In genomic region chr9:131606896-131607567, GRCh38 we compare ENCODE assay signal across 13 cellular contexts.
A peak's percentile ranks its signal among the peaks of the same experiment; 100 is the strongest.
DNase-seq lines count a peak whose midpoint lies in the region; ATAC-seq, FAIRE-seq and TF ChIP-seq lines count a peak whose summit lies in the region.
"Had no signal": no experiment of that assay in that cellular context is flagged by ENCODE, and none has a peak within 500 bp of the region (broad histone marks: within the 10 kb centered on the region; RNA-seq: fewer than 3 reads in every experiment).

No MANE protein-coding gene starts in this region.

- peak overlapping the region; percentile 93 for H2AK5ac ChIP-seq in IMR-90 (ENCODE audit: low read depth, low read length)
- H2AK5ac ChIP-seq in H1 (ENCODE audit: low read depth, low read length), result peak overlapping the region; percentile 68

- H2AFZ ChIP-seq in IMR-90 (replicated peaks; ENCODE audit: low read length, poor library complexity) (peak overlapping the region; percentile 7), H1 (ENCODE audit: low read length) (no peak overlapping the region)

- peaks cover 68% of the 10 kb centered on the region for H3K36me3 ChIP-seq in CD4-positive, alpha-beta memory T cell (ENCODE audit: insufficient read depth, low read length)
- H3K36me3 ChIP-seq in IMR-90 (ENCODE audit: control insufficient read depth, insufficient read depth, low read length), result peaks cover 1% of the 10 kb centered on the region
- H3K36me3 ChIP-seq in H1 (ENCODE audit: control insufficient read depth in 2 of 4, insufficient read depth in 4 of 4, low read length in 3 of 4), result no peaks in the 10 kb centered on the region

- H3K9me3 Mint-ChIP-seq in CD4-positive, alpha-beta memory T cell, result peaks cover 0 to 2% (median 0%) of the 10 kb centered on the region in 8 donors
- no peaks in the 10 kb centered on the region for H3K9me3 Mint-ChIP-seq in osteocyte (ENCODE audit: unreplicated experiment)

- no peaks in the 10 kb centered on the region for H3K79me2 ChIP-seq in H1 (ENCODE audit: control insufficient read depth in 1 of 2, insufficient read depth in 2 of 2, low read length in 2 of 2)

- peak overlapping the region in 5 of 7 donors; percentile 9 to 70 (median 24) for H3K27ac Mint-ChIP-seq in CD4-positive, alpha-beta memory T cell
- peak overlapping the region; percentile 90 for H3K27ac Mint-ChIP-seq in osteocyte (ENCODE audit: unreplicated experiment)

- H4K5ac ChIP-seq in IMR-90 (ENCODE audit: low read depth, low read length) (0 out of 2 replicates have a peak overlapping the region, but pooled peaks have one; percentile 9), H1 (ENCODE audit: insufficient read length, low read depth, low read length) (no peak overlapping the region)

- CTCF ChIA-PET in CD4-positive, alpha-beta memory T cell (lab: Charles Lee; ENCODE audit: partially characterized antibody), result interaction anchor here (0.7 kb wide), 1 partner anchor 133 kb away, joined by 3 read pairs; the partner anchor contains the start of gene RAPGEF1
- CTCF ChIA-PET in IMR-90 (lab: Yijun Ruan, JAX) (interaction anchor here (1.7 kb wide), 1 partner anchor 133 kb away, joined by 5 read pairs; the partner anchor contains the start of gene RAPGEF1), H1 (lab: Charles Lee; ENCODE audit: partially characterized antibody) (interaction anchor here (0.6 to 1.7 kb wide), 10 partner anchors 13 to 430 kb away, joined by 3 to 9 read pairs (median 3); no protein-coding TSS in a partner anchor)

- H4K91ac ChIP-seq in IMR-90 (ENCODE audit: insufficient read depth, low read depth, low read length), result peak overlapping the region; percentile 96; the same call in 1 of the 2 replicates
- no peak overlapping the region for H4K91ac ChIP-seq in H1 (replicated peaks; ENCODE audit: insufficient read length, low read length)

- peak overlapping the region; percentile 95; the same call in 1 of the 2 replicates for H2BK12ac ChIP-seq in H1 (ENCODE audit: low read depth, low read length)

- H3K23ac ChIP-seq in IMR-90 (ENCODE audit: low read depth, low read length) (peak overlapping the region; percentile 20; the same call in 1 of the 2 replicates), H1 (ENCODE audit: insufficient read length) (no peak overlapping the region)

- no peaks in the 10 kb centered on the region for H3K27me3 Mint-ChIP-seq in CD4-positive, alpha-beta memory T cell
- no peaks in the 10 kb centered on the region for H3K27me3 Mint-ChIP-seq in osteocyte (ENCODE audit: unreplicated experiment)

- H2AK9ac ChIP-seq in IMR-90 (replicated peaks; ENCODE audit: low read depth, low read length, poor library complexity), result peak overlapping the region; percentile 43

- no peak overlapping the region for H3K4me3 Mint-ChIP-seq in CD4-positive, alpha-beta memory T cell
- H3K4me3 Mint-ChIP-seq in osteocyte (ENCODE audit: unreplicated experiment), result no peak overlapping the region

- no peak overlapping the region for H3K4me2 ChIP-seq in IMR-90 (ENCODE audit: low read depth, low read length)
- no peak overlapping the region for H3K4me2 ChIP-seq in H1 (ENCODE audit: insufficient read depth in 1 of 2, low read depth in 2 of 2, low read length in 2 of 2)
- H3K4me2 ChIP-seq: BLaER1 had no signal

- no peak overlapping the region for H3K27ac ChIP-seq in CD4-positive, alpha-beta memory T cell (ENCODE audit: low read depth, low read length)
- no peak overlapping the region for H3K27ac ChIP-seq in IMR-90 (ENCODE audit: insufficient read depth, low read length)
- 0 out of 2 replicates have a peak overlapping the region, but pooled peaks have one; percentile 47 for H3K27ac ChIP-seq in H1 (ENCODE audit: low read depth, low read length)
- H3K27ac ChIP-seq: BLaER1 had no signal

- no peak for FAIRE-seq in H1 (lab: Jason Lieb, UNC)
- FAIRE-seq: frontal cortex, HTR-8/SVneo, islet of Langerhans had no signal

- H3K9me3 ChIP-seq in CD4-positive, alpha-beta memory T cell (ENCODE audit: control insufficient read depth in 1 of 2, low read length in 2 of 2), result no peaks in the 10 kb centered on the region
- H3K9me3 ChIP-seq in IMR-90 (ENCODE audit: control insufficient read depth, insufficient read depth, low read length) (no peaks in the 10 kb centered on the region), H1 (ENCODE audit: insufficient read depth in 2 of 2, low read depth in 1 of 2, low read length in 1 of 2) (no peaks in the 10 kb centered on the region)
- H3K9me3 ChIP-seq: BLaER1 had no signal

- H2BK15ac ChIP-seq in IMR-90 (ENCODE audit: low read depth, low read length) (peak overlapping the region; percentile 79; the same call in 1 of the 3 replicates), H1 (ENCODE audit: low read length) (peak overlapping the region; percentile 3; the same call in 1 of the 2 replicates)

- intact Hi-C loops in CD4-positive, alpha-beta memory T cell (cut with micrococcal nuclease), result no loop called here
- intact Hi-C loops in IMR-90 (cut with micrococcal nuclease), result loop anchor here (5.0 kb wide), 1 partner anchor 50 kb away; no protein-coding TSS in a partner anchor

- H3K56ac ChIP-seq in IMR-90 (ENCODE audit: extremely low read depth, insufficient read depth, low read length) (no peak overlapping the region), H1 (replicated peaks; ENCODE audit: insufficient read length, low read depth, low read length) (no peak overlapping the region)

- in situ Hi-C loops in IMR-90 (cut with MboI; ENCODE audit: low sequenced_read_pairs), result no loop called here

- H4K8ac ChIP-seq in IMR-90 (ENCODE audit: low read depth in 2 of 2, low read length in 2 of 2), result peak overlapping the region in 1 of 2 experiments; percentile 89; a peak in 1 of 4 replicates
- H4K8ac ChIP-seq in H1 (ENCODE audit: extremely low read depth, insufficient read depth, low read length), result no peak overlapping the region

- H3K4me1 Mint-ChIP-seq in CD4-positive, alpha-beta memory T cell, result peaks cover 0 to 13% (median 6%) of the 10 kb centered on the region in 4 donors
- peaks cover 35% of the 10 kb centered on the region for H3K4me1 Mint-ChIP-seq in osteocyte (ENCODE audit: unreplicated experiment)

- H2BK5ac ChIP-seq in IMR-90 (ENCODE audit: low read depth, low read length, poor library complexity, severe bottlenecking), result no peak overlapping the region
- H2BK5ac ChIP-seq in H1 (ENCODE audit: low read depth, low read length), result no peak overlapping the region; the same call in 1 of the 2 replicates

- H3K27me3 ChIP-seq in CD4-positive, alpha-beta memory T cell (ENCODE audit: insufficient read depth, low read length), result no peaks in the 10 kb centered on the region
- H3K27me3 ChIP-seq in IMR-90 (ENCODE audit: control insufficient read depth, insufficient read depth, low read length) (no peaks in the 10 kb centered on the region), H1 (replicated peaks in 1 of 4; ENCODE audit: control insufficient read depth in 3 of 4, extremely low read depth in 1 of 4, insufficient read depth in 3 of 4, low read length in 3 of 4) (no peaks in the 10 kb centered on the region)
- H3K27me3 ChIP-seq: BLaER1 had no signal

- TF ChIP-seq POLR2A in IMR-90 (IDR thresholded peaks at IDR 0.05; ENCODE audit: low read depth, low read length), result no peak
- TF ChIP-seq POLR2A in H1 (IDR thresholded peaks at IDR 0.05; ENCODE audit: control extremely low read depth in 1 of 2, low read depth in 2 of 2, low read length in 2 of 2), result no peak

- H3K36me3 Mint-ChIP-seq in CD4-positive, alpha-beta memory T cell, result peaks cover 53 to 75% of the 10 kb centered on the region in 2 donors
- peaks cover 20% of the 10 kb centered on the region for H3K36me3 Mint-ChIP-seq in osteocyte (ENCODE audit: unreplicated experiment)

- no peak for ATAC-seq in IMR-90 (ENCODE audit: low read depth)

- H3K18ac ChIP-seq in IMR-90 (ENCODE audit: low read depth, low read length), result no peak overlapping the region
- H3K18ac ChIP-seq in H1 (ENCODE audit: extremely low read depth, low read length), result no peak overlapping the region

- H3K14ac ChIP-seq in IMR-90 (replicated peaks; ENCODE audit: low read depth, low read length) (peak overlapping the region; percentile 86), H1 (ENCODE audit: insufficient read length) (no peak overlapping the region)

- H2BK20ac ChIP-seq in IMR-90 (ENCODE audit: low read depth, low read length) (peak overlapping the region; percentile 57), H1 (ENCODE audit: low read length) (no peak overlapping the region)

- TF ChIP-seq CTCF in IMR-90 (conservative IDR thresholded peaks at IDR 0.05; ENCODE audit: low read depth, low read length) (no peak), H1 (IDR thresholded peaks at IDR 0.05; ENCODE audit: control extremely low read depth in 1 of 3, insufficient read depth in 1 of 3, low read depth in 1 of 3, low read length in 3 of 3) (peak; percentile 25 to 49 (median 32)), osteocyte (IDR thresholded peaks at IDR 0.05) (no peak)

- no peaks in the 10 kb centered on the region for H3K4me1 ChIP-seq in CD4-positive, alpha-beta memory T cell (ENCODE audit: insufficient read depth, low read length)
- H3K4me1 ChIP-seq in IMR-90 (ENCODE audit: control insufficient read depth, insufficient read depth, low read length) (peaks cover 35% of the 10 kb centered on the region), H1 (replicated peaks in 1 of 4; ENCODE audit: control insufficient read depth in 3 of 4, insufficient read depth in 4 of 4, low read length in 3 of 4) (peaks cover 11 to 24% (median 20%) of the 10 kb centered on the region in 4 experiments)

- POLR2A ChIA-PET in CD4-positive, alpha-beta memory T cell (lab: Charles Lee; ENCODE audit: partially characterized antibody), result interaction anchor here (0.5 to 1.1 kb wide), 2 partner anchors 137 to 769 kb away, joined by 3 read pairs; no protein-coding TSS in a partner anchor
- POLR2A ChIA-PET in IMR-90 (lab: Charles Lee; ENCODE audit: unreplicated experiment) (no interaction called here), H1 (lab: Charles Lee; ENCODE audit: partially characterized antibody) (interaction anchor here (0.6 to 0.7 kb wide), 2 partner anchors 54 to 497 kb away, joined by 3 read pairs; no protein-coding TSS in a partner anchor)

- peaks cover 36% of the 10 kb centered on the region for H3K9me1 ChIP-seq in IMR-90 (ENCODE audit: insufficient read depth, low read length)

- no TSS peak for BruUV-seq in IMR-90 (replicated peaks; lab: Mats Ljungman, UMichigan)

- H2BK120ac ChIP-seq in IMR-90 (ENCODE audit: low read depth, low read length) (peak overlapping the region; percentile 94; the same call in 1 of the 2 replicates), H1 (replicated peaks; ENCODE audit: low read depth, low read length) (no peak overlapping the region)

- peaks cover 10% of the 10 kb centered on the region for H4K20me1 ChIP-seq in IMR-90 (ENCODE audit: insufficient read depth, low read length)
- H4K20me1 ChIP-seq in H1 (replicated peaks in 1 of 2; ENCODE audit: control insufficient read depth in 1 of 2, insufficient read depth in 2 of 2, low read length in 2 of 2), result no peaks in the 10 kb centered on the region

- dilution Hi-C loops in IMR-90 (cut with HindIII; ENCODE audit: low sequenced_read_pairs, unreplicated experiment), result no loop called here

- H3K9ac ChIP-seq in IMR-90 (ENCODE audit: low read depth, low read length) (no peak overlapping the region), H1 (replicated peaks in 1 of 4; ENCODE audit: extremely low read depth in 1 of 4, low read depth in 3 of 4, low read length in 3 of 4) (no peak overlapping the region; a peak in 1 of 7 replicates)
- H3K9ac ChIP-seq: BLaER1 had no signal

- TF ChIP-seq RAD21 in IMR-90 (IDR thresholded peaks at IDR 0.05; ENCODE audit: low read length), result no peak
- peak; percentile 42 to 70 for TF ChIP-seq RAD21 in H1 (IDR thresholded peaks at IDR 0.05 in 1 of 2, conservative IDR thresholded peaks at IDR 0.05 in 1 of 2; ENCODE audit: low read depth in 2 of 2, low read length in 2 of 2)

- H3K4ac ChIP-seq in IMR-90 (ENCODE audit: low read depth, low read length), result peak overlapping the region; percentile 97
- H3K4ac ChIP-seq in H1 (replicated peaks; ENCODE audit: insufficient read length, low read depth, low read length), result peak overlapping the region; percentile 84

- H3K79me1 ChIP-seq in IMR-90 (ENCODE audit: low read depth in 1 of 2, low read length in 2 of 2) (peaks cover 4 to 22% of the 10 kb centered on the region in 2 experiments; a peak in 3 of 4 replicates), H1 (ENCODE audit: low read depth, low read length) (no peaks in the 10 kb centered on the region)

- TF ChIP-seq EP300 in H1 (IDR thresholded peaks at IDR 0.05; ENCODE audit: borderline replicate concordance in 1 of 2, low read depth in 2 of 2, low read length in 2 of 2), result no peak

- H3K23me2 ChIP-seq in H1 (ENCODE audit: low read depth, low read length), result no peaks in the 10 kb centered on the region

- DNase-seq in CD4-positive, alpha-beta memory T cell, result no peak
- no peak for DNase-seq in IMR-90
- DNase-seq in H1 (ENCODE audit: low read depth in 1 of 2, low spot score in 2 of 2), result no peak
- DNase-seq in osteocyte (ENCODE audit: extremely low spot score, unreplicated experiment), result no peak
- DNase-seq in NCI-H2107 treated with DMSO at 0.1 percent for 48 hours (lab: John Stamatoyannopoulos, UW; ENCODE audit: unreplicated experiment), result no peak
- no peak for DNase-seq in HCEC 1CT
- DNase-seq in NCI-H2171 (lab: John Stamatoyannopoulos, UW), result no peak
- DNase-seq in NCI-H1694 treated with DMSO at 0.1 percent for 48 hours (lab: John Stamatoyannopoulos, UW), result no peak
- DNase-seq: effector memory CD4-positive, alpha-beta T cell had no signal

- 100% methylated on average over 5 of the region's 13 CpGs; no CpG with 5 or more reads in 1 of the 2 experiments for WGBS in IMR-90 (ENCODE audit: extremely low coverage in 2 of 2, insufficient read length in 1 of 2), 2 experiments
- WGBS in H1 (ENCODE audit: extremely low coverage in 1 of 2, insufficient coverage in 1 of 2, insufficient read length in 1 of 2, insufficient replicate concordance in 2 of 2, low coverage in 1 of 2, low lambda C conversion rate in 2 of 2, missing lambda C conversion rate in 1 of 2), 2 experiments, result 91% methylated on average over 13 of the region's 13 CpGs; no CpG with 5 or more reads in 1 of the 2 experiments

- H3K4me3 ChIP-seq in CD4-positive, alpha-beta memory T cell (ENCODE audit: low read length in 2 of 2), result no peak overlapping the region
- H3K4me3 ChIP-seq in IMR-90 (ENCODE audit: insufficient read depth, low read depth, low read length) (no peak overlapping the region), H1 (ENCODE audit: extremely low read depth in 1 of 4, insufficient read depth in 2 of 4, low read depth in 3 of 4, low read length in 4 of 4) (no peak overlapping the region)
- H3K4me3 ChIP-seq: BLaER1 had no signal

Comparison
In these comparisons a context has a peak if more than half of its experiments do, and no peak if none do; other contexts are left out.
1. CTCF ChIP-seq: peak in H1 (3 of 3); none in IMR-90 (single experiment) and osteocyte (single experiment).